In the genomic region with DNA sequence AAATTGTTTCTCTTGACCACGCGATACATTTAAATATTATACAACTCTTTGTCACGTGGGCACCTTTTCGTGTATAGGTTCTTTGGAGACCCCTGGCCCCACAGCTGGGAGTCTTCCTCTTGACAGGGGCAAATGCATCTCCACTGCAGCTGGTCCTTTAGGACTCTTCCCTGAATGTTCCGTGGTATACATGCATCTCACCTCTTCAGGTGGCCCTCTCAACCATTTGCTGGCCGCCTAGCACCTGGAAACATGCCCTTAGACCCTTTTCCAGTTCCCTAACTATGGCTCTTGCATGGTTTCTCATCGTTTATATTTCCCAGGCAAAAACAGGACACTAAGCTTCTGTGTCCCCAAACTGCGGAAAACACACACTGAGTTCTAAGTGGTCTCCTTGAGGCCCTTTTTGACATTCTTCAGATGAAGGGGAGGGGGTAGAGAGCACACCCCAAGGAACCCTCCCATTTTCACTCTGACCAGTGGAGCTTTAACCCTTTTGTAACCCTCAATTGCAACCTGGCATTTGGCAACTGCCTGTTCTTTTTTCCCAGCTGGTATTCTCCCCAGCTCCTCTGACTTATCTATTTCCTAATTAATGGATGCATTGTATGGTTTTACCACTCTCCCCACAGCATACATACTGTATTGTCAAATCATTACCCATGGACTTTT, we compare ENCODE assay signal across 3 cellular contexts.
A peak's percentile ranks its signal among the peaks of the same experiment; 100 is the strongest.
TF ChIP-seq lines count a peak whose summit lies in the region.

No MANE protein-coding gene starts in this region.

TF ChIP-seq in SK-N-SH treated with all-trans-retinoic acid at 6 μM for 48 hours, 23 proteins besides CTCF, POLR2A, EP300 and RAD21:
- TF ChIP-seq TOX (CRISPR knock-in tag; IDR thresholded peaks at IDR 0.05; ENCODE audit: borderline replicate concordance) (0 out of 2 replicates have a peak, but pooled peaks have one; percentile 7), OSR1 (CRISPR knock-in tag; IDR thresholded peaks at IDR 0.05) (no peak), PPARA (CRISPR knock-in tag; IDR thresholded peaks at IDR 0.05; ENCODE audit: borderline replicate concordance) (no peak), ZNF8 (CRISPR knock-in tag; IDR thresholded peaks at IDR 0.05) (no peak), RARB (CRISPR knock-in tag; IDR thresholded peaks at IDR 0.05) (no peak)

TF ChIP-seq in SK-N-SH, 30 proteins besides CTCF, POLR2A, EP300 and RAD21:
- TF ChIP-seq, protein P1, sequence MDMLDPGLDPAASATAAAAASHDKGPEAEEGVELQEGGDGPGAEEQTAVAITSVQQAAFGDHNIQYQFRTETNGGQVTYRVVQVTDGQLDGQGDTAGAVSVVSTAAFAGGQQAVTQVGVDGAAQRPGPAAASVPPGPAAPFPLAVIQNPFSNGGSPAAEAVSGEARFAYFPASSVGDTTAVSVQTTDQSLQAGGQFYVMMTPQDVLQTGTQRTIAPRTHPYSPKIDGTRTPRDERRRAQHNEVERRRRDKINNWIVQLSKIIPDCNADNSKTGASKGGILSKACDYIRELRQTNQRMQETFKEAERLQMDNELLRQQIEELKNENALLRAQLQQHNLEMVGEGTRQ (IDR thresholded peaks at IDR 0.05; ENCODE audit: borderline replicate concordance, low read depth, low read length): no peak
- no peak for TF ChIP-seq MEF2A (IDR thresholded peaks at IDR 0.05; ENCODE audit: borderline replicate concordance, low read depth)
- TF ChIP-seq POLR2AphosphoS5 (IDR thresholded peaks at IDR 0.05; ENCODE audit: low read depth, low read length): no peak
- no peak for TF ChIP-seq TEAD4 (IDR thresholded peaks at IDR 0.05; ENCODE audit: borderline replicate concordance, insufficient read depth)
- TF ChIP-seq EZH2phosphoT487 (IDR thresholded peaks at IDR 0.05; ENCODE audit: borderline replicate concordance, low read depth): no peak
- TF ChIP-seq, protein P2, sequence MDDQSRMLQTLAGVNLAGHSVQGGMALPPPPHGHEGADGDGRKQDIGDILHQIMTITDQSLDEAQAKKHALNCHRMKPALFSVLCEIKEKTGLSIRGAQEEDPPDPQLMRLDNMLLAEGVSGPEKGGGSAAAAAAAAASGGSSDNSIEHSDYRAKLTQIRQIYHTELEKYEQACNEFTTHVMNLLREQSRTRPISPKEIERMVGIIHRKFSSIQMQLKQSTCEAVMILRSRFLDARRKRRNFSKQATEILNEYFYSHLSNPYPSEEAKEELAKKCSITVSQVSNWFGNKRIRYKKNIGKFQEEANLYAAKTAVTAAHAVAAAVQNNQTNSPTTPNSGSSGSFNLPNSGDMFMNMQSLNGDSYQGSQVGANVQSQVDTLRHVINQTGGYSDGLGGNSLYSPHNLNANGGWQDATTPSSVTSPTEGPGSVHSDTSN (IDR thresholded peaks at IDR 0.05): no peak; the same call in 1 of the 2 replicates
- no peak for TF ChIP-seq FOXM1 (IDR thresholded peaks at IDR 0.05; ENCODE audit: low read depth)
- TF ChIP-seq FOXJ3 (CRISPR knock-in tag; IDR thresholded peaks at IDR 0.05): no peak
- no peak; the same call in 1 of the 2 replicates for TF ChIP-seq JUND (IDR thresholded peaks at IDR 0.05)
- no peak for TF ChIP-seq TAF1 (IDR thresholded peaks at IDR 0.05; ENCODE audit: borderline replicate concordance, low read depth, low read length)
- TF ChIP-seq SMC3 (IDR thresholded peaks at IDR 0.05; ENCODE audit: low read depth, low read length): no peak
- TF ChIP-seq RCOR1 (IDR thresholded peaks at IDR 0.05; ENCODE audit: low read length): no peak
- TF ChIP-seq NFIC (IDR thresholded peaks at IDR 0.05; ENCODE audit: borderline replicate concordance): no peak
- no peak for TF ChIP-seq RFX5 (IDR thresholded peaks at IDR 0.05; ENCODE audit: low read length)
- no peak for TF ChIP-seq NRF1 (IDR thresholded peaks at IDR 0.05; ENCODE audit: low read depth, low read length)

TF ChIP-seq in GM23338, 12 proteins besides CTCF, POLR2A, EP300 and RAD21:
- TF ChIP-seq, protein P3, sequence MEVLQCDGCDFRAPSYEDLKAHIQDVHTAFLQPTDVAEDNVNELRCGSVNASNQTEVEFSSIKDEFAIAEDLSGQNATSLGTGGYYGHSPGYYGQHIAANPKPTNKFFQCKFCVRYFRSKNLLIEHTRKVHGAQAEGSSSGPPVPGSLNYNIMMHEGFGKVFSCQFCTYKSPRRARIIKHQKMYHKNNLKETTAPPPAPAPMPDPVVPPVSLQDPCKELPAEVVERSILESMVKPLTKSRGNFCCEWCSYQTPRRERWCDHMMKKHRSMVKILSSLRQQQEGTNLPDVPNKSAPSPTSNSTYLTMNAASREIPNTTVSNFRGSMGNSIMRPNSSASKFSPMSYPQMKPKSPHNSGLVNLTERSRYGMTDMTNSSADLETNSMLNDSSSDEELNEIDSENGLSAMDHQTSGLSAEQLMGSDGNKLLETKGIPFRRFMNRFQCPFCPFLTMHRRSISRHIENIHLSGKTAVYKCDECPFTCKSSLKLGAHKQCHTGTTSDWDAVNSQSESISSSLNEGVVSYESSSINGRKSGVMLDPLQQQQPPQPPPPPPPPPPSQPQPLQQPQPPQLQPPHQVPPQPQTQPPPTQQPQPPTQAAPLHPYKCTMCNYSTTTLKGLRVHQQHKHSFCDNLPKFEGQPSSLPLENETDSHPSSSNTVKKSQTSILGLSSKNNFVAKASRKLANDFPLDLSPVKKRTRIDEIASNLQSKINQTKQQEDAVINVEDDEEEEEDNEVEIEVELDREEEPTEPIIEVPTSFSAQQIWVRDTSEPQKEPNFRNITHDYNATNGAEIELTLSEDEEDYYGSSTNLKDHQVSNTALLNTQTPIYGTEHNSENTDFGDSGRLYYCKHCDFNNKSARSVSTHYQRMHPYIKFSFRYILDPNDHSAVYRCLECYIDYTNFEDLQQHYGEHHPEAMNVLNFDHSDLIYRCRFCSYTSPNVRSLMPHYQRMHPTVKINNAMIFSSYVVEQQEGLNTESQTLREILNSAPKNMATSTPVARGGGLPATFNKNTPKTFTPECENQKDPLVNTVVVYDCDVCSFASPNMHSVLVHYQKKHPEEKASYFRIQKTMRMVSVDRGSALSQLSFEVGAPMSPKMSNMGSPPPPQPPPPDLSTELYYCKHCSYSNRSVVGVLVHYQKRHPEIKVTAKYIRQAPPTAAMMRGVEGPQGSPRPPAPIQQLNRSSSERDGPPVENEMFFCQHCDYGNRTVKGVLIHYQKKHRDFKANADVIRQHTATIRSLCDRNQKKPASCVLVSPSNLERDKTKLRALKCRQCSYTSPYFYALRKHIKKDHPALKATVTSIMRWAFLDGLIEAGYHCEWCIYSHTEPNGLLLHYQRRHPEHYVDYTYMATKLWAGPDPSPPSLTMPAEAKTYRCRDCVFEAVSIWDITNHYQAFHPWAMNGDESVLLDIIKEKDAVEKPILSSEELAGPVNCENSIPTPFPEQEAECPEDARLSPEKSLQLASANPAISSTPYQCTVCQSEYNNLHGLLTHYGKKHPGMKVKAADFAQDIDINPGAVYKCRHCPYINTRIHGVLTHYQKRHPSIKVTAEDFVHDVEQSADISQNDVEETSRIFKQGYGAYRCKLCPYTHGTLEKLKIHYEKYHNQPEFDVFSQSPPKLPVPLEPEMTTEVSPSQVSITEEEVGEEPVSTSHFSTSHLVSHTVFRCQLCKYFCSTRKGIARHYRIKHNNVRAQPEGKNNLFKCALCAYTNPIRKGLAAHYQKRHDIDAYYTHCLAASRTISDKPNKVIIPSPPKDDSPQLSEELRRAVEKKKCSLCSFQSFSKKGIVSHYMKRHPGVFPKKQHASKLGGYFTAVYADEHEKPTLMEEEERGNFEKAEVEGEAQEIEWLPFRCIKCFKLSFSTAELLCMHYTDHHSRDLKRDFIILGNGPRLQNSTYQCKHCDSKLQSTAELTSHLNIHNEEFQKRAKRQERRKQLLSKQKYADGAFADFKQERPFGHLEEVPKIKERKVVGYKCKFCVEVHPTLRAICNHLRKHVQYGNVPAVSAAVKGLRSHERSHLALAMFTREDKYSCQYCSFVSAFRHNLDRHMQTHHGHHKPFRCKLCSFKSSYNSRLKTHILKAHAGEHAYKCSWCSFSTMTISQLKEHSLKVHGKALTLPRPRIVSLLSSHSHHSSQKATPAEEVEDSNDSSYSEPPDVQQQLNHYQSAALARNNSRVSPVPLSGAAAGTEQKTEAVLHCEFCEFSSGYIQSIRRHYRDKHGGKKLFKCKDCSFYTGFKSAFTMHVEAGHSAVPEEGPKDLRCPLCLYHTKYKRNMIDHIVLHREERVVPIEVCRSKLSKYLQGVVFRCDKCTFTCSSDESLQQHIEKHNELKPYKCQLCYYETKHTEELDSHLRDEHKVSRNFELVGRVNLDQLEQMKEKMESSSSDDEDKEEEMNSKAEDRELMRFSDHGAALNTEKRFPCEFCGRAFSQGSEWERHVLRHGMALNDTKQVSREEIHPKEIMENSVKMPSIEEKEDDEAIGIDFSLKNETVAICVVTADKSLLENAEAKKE (CRISPR knock-in tag; IDR thresholded peaks at IDR 0.05): no peak
- TF ChIP-seq ZNF114 (CRISPR knock-in tag; IDR thresholded peaks at IDR 0.05): no peak
- TF ChIP-seq NANOG (IDR thresholded peaks at IDR 0.05; ENCODE audit: borderline replicate concordance): no peak
- TF ChIP-seq, protein P4, sequence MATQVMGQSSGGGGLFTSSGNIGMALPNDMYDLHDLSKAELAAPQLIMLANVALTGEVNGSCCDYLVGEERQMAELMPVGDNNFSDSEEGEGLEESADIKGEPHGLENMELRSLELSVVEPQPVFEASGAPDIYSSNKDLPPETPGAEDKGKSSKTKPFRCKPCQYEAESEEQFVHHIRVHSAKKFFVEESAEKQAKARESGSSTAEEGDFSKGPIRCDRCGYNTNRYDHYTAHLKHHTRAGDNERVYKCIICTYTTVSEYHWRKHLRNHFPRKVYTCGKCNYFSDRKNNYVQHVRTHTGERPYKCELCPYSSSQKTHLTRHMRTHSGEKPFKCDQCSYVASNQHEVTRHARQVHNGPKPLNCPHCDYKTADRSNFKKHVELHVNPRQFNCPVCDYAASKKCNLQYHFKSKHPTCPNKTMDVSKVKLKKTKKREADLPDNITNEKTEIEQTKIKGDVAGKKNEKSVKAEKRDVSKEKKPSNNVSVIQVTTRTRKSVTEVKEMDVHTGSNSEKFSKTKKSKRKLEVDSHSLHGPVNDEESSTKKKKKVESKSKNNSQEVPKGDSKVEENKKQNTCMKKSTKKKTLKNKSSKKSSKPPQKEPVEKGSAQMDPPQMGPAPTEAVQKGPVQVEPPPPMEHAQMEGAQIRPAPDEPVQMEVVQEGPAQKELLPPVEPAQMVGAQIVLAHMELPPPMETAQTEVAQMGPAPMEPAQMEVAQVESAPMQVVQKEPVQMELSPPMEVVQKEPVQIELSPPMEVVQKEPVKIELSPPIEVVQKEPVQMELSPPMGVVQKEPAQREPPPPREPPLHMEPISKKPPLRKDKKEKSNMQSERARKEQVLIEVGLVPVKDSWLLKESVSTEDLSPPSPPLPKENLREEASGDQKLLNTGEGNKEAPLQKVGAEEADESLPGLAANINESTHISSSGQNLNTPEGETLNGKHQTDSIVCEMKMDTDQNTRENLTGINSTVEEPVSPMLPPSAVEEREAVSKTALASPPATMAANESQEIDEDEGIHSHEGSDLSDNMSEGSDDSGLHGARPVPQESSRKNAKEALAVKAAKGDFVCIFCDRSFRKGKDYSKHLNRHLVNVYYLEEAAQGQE (IDR thresholded peaks at IDR 0.05; ENCODE audit: unreplicated experiment): no peak
- no peak for TF ChIP-seq ZNF331 (CRISPR knock-in tag; IDR thresholded peaks at IDR 0.05; ENCODE audit: low read depth)
- TF ChIP-seq EZH2 (IDR thresholded peaks at IDR 0.05; ENCODE audit: low read depth, unreplicated experiment): no peak
